In the genomic region with DNA sequence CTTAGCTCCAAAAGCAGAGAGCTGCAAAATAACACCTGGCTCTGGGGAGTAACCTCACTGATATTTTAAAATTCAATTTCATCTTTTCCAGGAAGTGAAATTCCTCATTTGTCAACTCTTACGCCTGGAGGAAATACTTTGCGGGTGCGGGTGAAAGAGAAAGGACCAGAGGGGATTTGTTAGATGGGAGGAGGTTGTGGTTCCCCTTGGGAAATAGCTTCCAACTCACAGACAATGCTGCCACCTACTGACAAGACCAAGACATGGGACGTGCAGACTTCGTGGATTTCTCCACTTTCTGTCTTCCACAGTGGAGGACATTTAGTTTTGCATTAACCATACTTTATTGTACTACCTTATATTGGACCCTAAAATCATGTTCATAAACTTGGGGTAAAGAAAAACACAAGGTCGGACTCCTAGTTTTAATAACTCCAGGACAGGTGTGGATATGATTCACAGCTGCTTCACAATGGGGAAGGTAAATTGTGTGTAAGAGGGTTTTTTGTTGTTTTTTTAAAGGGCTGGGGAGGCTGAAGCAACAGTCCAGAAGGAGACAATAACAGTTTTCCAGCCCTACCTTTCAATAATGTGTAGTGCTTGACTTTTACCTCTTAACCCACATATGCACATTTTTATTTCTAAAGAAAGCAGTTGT, we compare ENCODE assay signal across 8 cellular contexts. TPM values are rescaled to one million over a fixed set of nuclear protein-coding genes. Genes with fewer than 3 reads are reported as not detected.
DNase-seq lines count a peak whose midpoint lies in the region; ATAC-seq, FAIRE-seq and TF ChIP-seq lines count a peak whose summit lies in the region.

No MANE protein-coding gene starts in this region.

- H3K4me1 ChIP-seq in HCT116 (ENCODE audit: control insufficient read depth in 1 of 2, insufficient read depth in 2 of 2, low read length in 2 of 2) (peaks cover 2 to 4% of the 10 kb centered on the region in 2 experiments; a peak in 1 of 4 replicates), hepatocyte (ENCODE audit: insufficient read depth) (peaks cover 3% of the 10 kb centered on the region), skeletal muscle satellite cell (ENCODE audit: control insufficient read depth, insufficient read depth, low read length) (peaks cover 34% of the 10 kb centered on the region)

- POLR2A ChIA-PET in HCT116 (lab: Charles Lee) = interaction anchor here (1.5 kb wide), 1 partner anchor 466 kb away, joined by 8 read pairs; no protein-coding TSS in a partner anchor

- H3K4me2 ChIP-seq in HCT116 (ENCODE audit: low read length) (peak overlapping the region; percentile 53), hepatocyte (peak overlapping the region; percentile 71), skeletal muscle satellite cell (ENCODE audit: low read length) (peak overlapping the region; percentile 63)

- RAD21 ChIA-PET in HCT116 (lab: Charles Lee; ENCODE audit: low non-redundant PET in 1 of 2, low total read pairs in 2 of 2, uncharacterized antibody in 2 of 2, unreplicated experiment in 2 of 2) = interaction anchor here (0.5 to 2.6 kb wide), 8 partner anchors 22 to 1013 kb away, joined by 3 to 23 read pairs (median 4); a partner anchor contains a TSS

- CTCF ChIA-PET in HCT116 (lab: Charles Lee) = interaction anchor here (0.6 to 5.1 kb wide), 22 partner anchors 9 to 1036 kb away, joined by 3 to 180 read pairs (median 5); a partner anchor contains a TSS

- ATAC-seq in HCT116 = peak; percentile 84
- ATAC-seq in HG02970 (IDR thresholded peaks at IDR 0.05; ENCODE audit: low FRiP score, unreplicated experiment) = no peak

- no peak overlapping the region for H3K27ac Mint-ChIP-seq in T-helper 2 cell treated with Interferon-gamma antibody and Interleukin-4, amounts not matched to agents 5 μg/mL and 100 μg/mL, for 36 hours

- TF ChIP-seq CTCF in D721Med (IDR thresholded peaks at IDR 0.05; ENCODE audit: insufficient read depth, missing control alignments) = peak; percentile 90
- peak; percentile 75 to 91 (median 77) for TF ChIP-seq CTCF in HCT116 (IDR thresholded peaks at IDR 0.05 in 2 of 3, conservative IDR thresholded peaks at IDR 0.05 in 1 of 3; ENCODE audit: borderline replicate concordance in 1 of 3, insufficient read depth in 1 of 3, low read depth in 2 of 3, low read length in 2 of 3)
- peak; percentile 84 for TF ChIP-seq CTCF in astrocyte of the cerebellum (IDR thresholded peaks at IDR 0.05; ENCODE audit: low read depth, low read length, missing control alignments)
- TF ChIP-seq CTCF in hepatocyte (IDR thresholded peaks at IDR 0.05; ENCODE audit: poor library complexity) = peak; percentile 92

- no peaks in the 10 kb centered on the region for H3K27me3 Mint-ChIP-seq in T-helper 2 cell treated with Interferon-gamma antibody and Interleukin-4, amounts not matched to agents 5 μg/mL and 100 μg/mL, for 36 hours (ENCODE audit: low read depth)

- TF ChIP-seq POLR2A in HCT116 (IDR thresholded peaks at IDR 0.05; ENCODE audit: borderline replicate concordance, extremely low read depth, insufficient read depth, insufficient read length) = no peak

- H3K9me3 Mint-ChIP-seq in T-helper 2 cell treated with Interferon-gamma antibody and Interleukin-4, amounts not matched to agents 5 μg/mL and 100 μg/mL, for 36 hours = no peaks in the 10 kb centered on the region

- peak; percentile 86 for FAIRE-seq in D721Med (lab: Jason Lieb, UNC)

- TF ChIP-seq RAD21 in HCT116 (IDR thresholded peaks at IDR 0.05; ENCODE audit: low read depth) = peak; percentile 92

- peaks cover 15% of the 10 kb centered on the region for H3K4me1 Mint-ChIP-seq in T-helper 2 cell treated with Interferon-gamma antibody and Interleukin-4, amounts not matched to agents 5 μg/mL and 100 μg/mL, for 36 hours (ENCODE audit: low read depth)

- in situ Hi-C loops in astrocyte of the cerebellum (cut with HindIII; ENCODE audit: low sequenced_read_pairs) = no loop called here

- H4K20me1 ChIP-seq in HCT116 (ENCODE audit: insufficient read depth) = no peaks in the 10 kb centered on the region
- no peaks in the 10 kb centered on the region for H4K20me1 ChIP-seq in hepatocyte (ENCODE audit: insufficient read depth, poor library complexity, severe bottlenecking)

- no peaks in the 10 kb centered on the region for H3K9me3 ChIP-seq in HCT116 (ENCODE audit: control insufficient read depth in 1 of 2, insufficient read depth in 1 of 2, low read depth in 1 of 2, low read length in 2 of 2)
- H3K9me3 ChIP-seq in hepatocyte (ENCODE audit: low read depth) = no peaks in the 10 kb centered on the region
- H3K9me3 ChIP-seq in skeletal muscle satellite cell (replicated peaks; ENCODE audit: low read length) = no peaks in the 10 kb centered on the region

- no peak overlapping the region for H2AFZ ChIP-seq in HCT116 (ENCODE audit: low read depth, low read length, poor library complexity, severe bottlenecking)
- H2AFZ ChIP-seq in hepatocyte = no peak overlapping the region

- no peaks in the 10 kb centered on the region for H3K36me3 ChIP-seq in HCT116 (ENCODE audit: control insufficient read depth in 1 of 2, insufficient read depth in 2 of 2, low read length in 2 of 2)
- H3K36me3 ChIP-seq in hepatocyte (replicated peaks; ENCODE audit: insufficient read depth, low read depth) = no peaks in the 10 kb centered on the region
- H3K36me3 ChIP-seq in skeletal muscle satellite cell (ENCODE audit: insufficient read depth, low read length) = no peaks in the 10 kb centered on the region

- no peak for DNase-seq in D721Med (ENCODE audit: insufficient read length, low spot score)
- DNase-seq in HCT116 (ENCODE audit: low read depth, low spot score) = peak; percentile 75
- DNase-seq in NCI-H187 (lab: John Stamatoyannopoulos, UW) = peak; percentile 24 to 55
- peak; percentile 51 for DNase-seq in T-helper 2 cell treated with Interferon-gamma antibody and Interleukin-4, amounts not matched to agents 5 μg/mL and 100 μg/mL, for 36 hours (ENCODE audit: low spot score)
- peak; percentile 88 for DNase-seq in astrocyte of the cerebellum (ENCODE audit: low read depth)
- peak; percentile 89 for DNase-seq in hepatocyte (ENCODE audit: low spot score)

- 3% methylated on average over 6 of the region's 6 CpGs for WGBS in hepatocyte (ENCODE audit: low lambda C conversion rate, missing lambda C conversion rate)

- H3K79me2 ChIP-seq in HCT116 (ENCODE audit: insufficient read depth, low read length) (no peaks in the 10 kb centered on the region), hepatocyte (peaks cover 11% of the 10 kb centered on the region)

- H3K27ac ChIP-seq in HCT116 (ENCODE audit: low read depth, low read length) = no peak overlapping the region
- H3K27ac ChIP-seq in hepatocyte = no peak overlapping the region

- H3K27me3 ChIP-seq in HCT116 (ENCODE audit: insufficient read depth, low read length) (no peaks in the 10 kb centered on the region), hepatocyte (no peaks in the 10 kb centered on the region), skeletal muscle satellite cell (ENCODE audit: control insufficient read depth, insufficient read depth, low read length) (no peaks in the 10 kb centered on the region)

- H3K4me3 Mint-ChIP-seq in T-helper 2 cell treated with Interferon-gamma antibody and Interleukin-4, amounts not matched to agents 5 μg/mL and 100 μg/mL, for 36 hours = no peak overlapping the region

- H3K9me2 ChIP-seq in HCT116 (ENCODE audit: insufficient read depth) (no peaks in the 10 kb centered on the region), hepatocyte (replicated peaks; ENCODE audit: insufficient read depth) (no peaks in the 10 kb centered on the region)

- no peak overlapping the region for H3K9ac ChIP-seq in HCT116 (ENCODE audit: low read length)
- no peak overlapping the region for H3K9ac ChIP-seq in skeletal muscle satellite cell (ENCODE audit: low read depth, low read length)

- intact Hi-C loops in HCT116 (cut with micrococcal nuclease) = loop anchor here (1.0 to 5.0 kb wide), 4 partner anchors 465 to 1013 kb away; a partner anchor contains a TSS

- H3K36me3 Mint-ChIP-seq in T-helper 2 cell treated with Interferon-gamma antibody and Interleukin-4, amounts not matched to agents 5 μg/mL and 100 μg/mL, for 36 hours (ENCODE audit: low read depth) = peaks cover 12% of the 10 kb centered on the region

- H3K4me3 ChIP-seq in HCT116 (replicated peaks in 1 of 2; ENCODE audit: low read depth in 1 of 2, low read length in 2 of 2) = no peak overlapping the region
- H3K4me3 ChIP-seq in astrocyte of the cerebellum (ENCODE audit: low read depth, low read length) = no peak overlapping the region
- H3K4me3 ChIP-seq in hepatocyte = no peak overlapping the region
- H3K4me3 ChIP-seq in skeletal muscle satellite cell (ENCODE audit: low read length) = peak overlapping the region; percentile 39

- BruUV-seq in HCT116 (replicated peaks; lab: Mats Ljungman, UMichigan) = no TSS peak

TF ChIP-seq in HCT116, 20 proteins besides CTCF, POLR2A, EP300 and RAD21:
- TF ChIP-seq EGR1 (IDR thresholded peaks at IDR 0.05; ENCODE audit: low read depth) (0 out of 2 replicates have a peak, but pooled peaks have one; percentile 12), FOSL1 (IDR thresholded peaks at IDR 0.05; ENCODE audit: low read depth) (no peak)

RNA-seq across cellular contexts. Expression of a gene that starts 10.8 kb away (rescaled TPM):
- total RNA-seq in HCT116 (2021; ENCODE audit: unreplicated experiment) (19.0 TPM), hepatocyte (8.6 and 13.5 TPM in 2 replicates)
- 15.9 and 18.1 TPM in 2 replicates for polyA plus RNA-seq in HCT116 (2012)
- polyA plus RNA-seq in hepatocyte = 10.7 and 11.7 TPM in 2 replicates
- 10.9 and 15.1 TPM in 2 replicates for total RNA-seq in skeletal muscle satellite cell (2012; rRNA removed)

RNA-seq across cellular contexts. Expression of a gene that starts 45.5 kb away (rescaled TPM):
- total RNA-seq in HCT116 (2021; ENCODE audit: unreplicated experiment) = 0.52 TPM
- 0.25 and 0.29 TPM in 2 replicates for polyA plus RNA-seq in HCT116 (2012)
- total RNA-seq in hepatocyte = 16.6 and 19.9 TPM in 2 replicates
- polyA plus RNA-seq in hepatocyte = 35.3 and 46.7 TPM in 2 replicates
- 113 and 130 TPM in 2 replicates for total RNA-seq in skeletal muscle satellite cell (2012; rRNA removed)

Comparison
In these comparisons a context has a peak if more than half of its experiments do, and no peak if none do; other contexts are left out.
1. RNA of a gene that starts 45.5 kb away (total RNA-seq): 16.6 to 19.9 TPM in hepatocyte; 0.52 TPM in HCT116 (single experiment); every median in the first group is over 10 times any median in the second.
2. Peak in every context shown above with its lines, with median percentiles within 50 percentile points of each other: CTCF ChIP-seq and H3K4me2 ChIP-seq.